27 cellular contexts compared by ENCODE assay signal in the genomic region with DNA sequence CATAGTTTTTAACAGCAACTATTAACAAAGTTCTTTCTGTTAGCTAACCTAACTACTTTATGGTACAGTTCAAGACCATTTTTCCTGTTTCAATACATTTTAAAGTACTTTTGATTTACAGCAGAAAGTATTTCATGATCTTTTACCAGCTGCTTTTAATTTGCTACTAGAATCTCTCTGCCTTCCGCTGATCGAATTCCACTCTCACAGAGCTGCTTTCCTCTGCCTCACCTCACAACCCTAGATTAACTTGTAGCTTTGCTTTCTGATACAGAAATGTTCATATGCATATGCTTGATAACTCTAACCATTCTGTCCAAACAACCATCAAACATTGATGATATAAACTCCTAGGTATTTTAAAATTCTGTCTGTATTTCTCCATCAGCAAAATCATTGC.
"Had no signal": no experiment of that assay in that cellular context is flagged by ENCODE, and none has a peak within 500 bp of the region (broad histone marks: within the 10 kb centered on the region; RNA-seq: fewer than 3 reads in every experiment).

No MANE protein-coding gene starts in this region.

- H3K4me3 ChIP-seq: colonic mucosa, gastroesophageal sphincter had no signal

- H3K4me3 Mint-ChIP-seq: activated CD4-positive, alpha-beta memory T cell treated with anti-CD3 and anti-CD28 coated beads for 36 hours; activated CD4-positive, alpha-beta T cell treated with anti-CD3 and anti-CD28 coated beads for 36 hours; activated CD4-positive, alpha-beta T cell treated with anti-CD3 and anti-CD28 coated beads, Interleukin-2, amount 10 ng/mL, durations not matched to agents 24 days and 14 days; activated CD8-positive, alpha-beta memory T cell treated with anti-CD3 and anti-CD28 coated beads, Interleukin-2, amount 10 ng/mL, durations not matched to agents 7 days and 5 days; activated CD8-positive, alpha-beta T cell treated with anti-CD3 and anti-CD28 coated beads, Interleukin-2, amount 10 ng/mL, durations not matched to agents 7 days and 5 days; activated naive CD4-positive, alpha-beta T cell treated with anti-CD3 and anti-CD28 coated beads for 36 hours; activated naive CD8-positive, alpha-beta T cell treated with anti-CD3 and anti-CD28 coated beads, Interleukin-2, amount 10 ng/mL, durations not matched to agents 7 days and 5 days; activated T-helper 1 cell treated with anti-CD3 and anti-CD28 coated beads, Interleukin-12 subunit alpha, Interleukin-12 subunit beta, Interleukin-2, Interleukin-4 antibody, amounts not matched to agents 30 ng/mL and 10 ng/mL and 1 ng/mL, durations not matched to agents 14 hours and 24 hours and 36 hours; endodermal cell had no signal

- H3K36me3 Mint-ChIP-seq: activated CD4-positive, alpha-beta memory T cell treated with anti-CD3 and anti-CD28 coated beads for 36 hours; activated CD8-positive, alpha-beta memory T cell treated with anti-CD3 and anti-CD28 coated beads, Interleukin-2, amount 10 ng/mL, durations not matched to agents 7 days and 5 days; activated naive CD4-positive, alpha-beta T cell treated with anti-CD3 and anti-CD28 coated beads, Interleukin-2, amount 50 U/mL, for 72 hours; activated naive CD8-positive, alpha-beta T cell treated with anti-CD3 and anti-CD28 coated beads, Interleukin-2, amount 10 ng/mL, durations not matched to agents 7 days and 5 days had no signal

- H3K9me3 ChIP-seq: colonic mucosa had no signal

- DNase-seq: activated CD4-positive, alpha-beta memory T cell treated with anti-CD3 and anti-CD28 coated beads for 36 hours; activated CD4-positive, alpha-beta T cell treated with anti-CD3 and anti-CD28 coated beads for 36 hours; activated CD4-positive, alpha-beta T cell treated with anti-CD3 and anti-CD28 coated beads, Interleukin-2, amount 10 ng/mL, durations not matched to agents 24 days and 14 days; activated CD4-positive, CD25-positive, alpha-beta regulatory T cell; activated CD4-positive, CD25-positive, alpha-beta regulatory T cell treated with anti-CD3 and anti-CD28 coated beads, Interleukin-2, amount 50 U/mL, for 72 hours; activated CD8-positive, alpha-beta memory T cell treated with anti-CD3 and anti-CD28 coated beads, Interleukin-2, amount 10 ng/mL, durations not matched to agents 7 days and 5 days; activated CD8-positive, alpha-beta memory T cell treated with anti-CD3 and anti-CD28 coated beads, Interleukin-2, amount 50 U/mL, for 4 hours; activated CD8-positive, alpha-beta T cell treated with anti-CD3 and anti-CD28 coated beads, Interleukin-2, amount 10 ng/mL, durations not matched to agents 7 days and 5 days; activated effector memory CD4-positive, alpha-beta T cell treated with anti-CD3 and anti-CD28 coated beads, Interleukin-2, amount 50 U/mL, for 16 hours; activated naive CD4-positive, alpha-beta T cell treated with anti-CD3 and anti-CD28 coated beads for 36 hours; activated naive CD8-positive, alpha-beta T cell treated with anti-CD3 and anti-CD28 coated beads, Interleukin-2, amount 10 ng/mL, durations not matched to agents 7 days and 5 days; activated T-cell treated with anti-CD3 and anti-CD28 coated beads, Interleukin-2, amount 50 U/mL, for 1 hour; activated T-cell treated with anti-CD3 and anti-CD28 coated beads, Interleukin-2, amount 50 U/mL, for 48 hours; amniotic stem cell; anterior cingulate cortex; brain microvascular endothelial cell; caudate nucleus; colonic mucosa; effector memory CD4-positive, alpha-beta T cell; endodermal cell; foreskin melanocyte; T-helper 2 cell had no signal

- H3K4me1 Mint-ChIP-seq: activated CD4-positive, alpha-beta T cell treated with anti-CD3 and anti-CD28 coated beads for 36 hours; activated CD4-positive, alpha-beta T cell treated with anti-CD3 and anti-CD28 coated beads, Interleukin-2, amount 10 ng/mL, durations not matched to agents 24 days and 14 days; activated CD8-positive, alpha-beta memory T cell treated with anti-CD3 and anti-CD28 coated beads, Interleukin-2, amount 10 ng/mL, durations not matched to agents 7 days and 5 days; activated naive CD8-positive, alpha-beta T cell treated with anti-CD3 and anti-CD28 coated beads, Interleukin-2, amount 10 ng/mL, durations not matched to agents 7 days and 5 days; endodermal cell had no signal

- H3K4me1 ChIP-seq: colonic mucosa, gastroesophageal sphincter had no signal

- H3K36me3 ChIP-seq: brain microvascular endothelial cell, colonic mucosa, gastroesophageal sphincter had no signal

- ATAC-seq: activated CD4-positive, alpha-beta T cell treated with anti-CD3 and anti-CD28 coated beads for 36 hours; activated CD8-positive, alpha-beta memory T cell treated with anti-CD3 and anti-CD28 coated beads, Interleukin-2, amount 10 ng/mL, durations not matched to agents 7 days and 5 days; activated CD8-positive, alpha-beta T cell treated with anti-CD3 and anti-CD28 coated beads, Interleukin-2, amount 10 ng/mL, durations not matched to agents 7 days and 5 days; activated naive CD4-positive, alpha-beta T cell treated with anti-CD3 and anti-CD28 coated beads, Interleukin-2, amount 50 U/mL, for 72 hours; esophagus mucosa; gastroesophageal sphincter had no signal

- H3K27ac Mint-ChIP-seq: activated CD4-positive, alpha-beta memory T cell treated with anti-CD3 and anti-CD28 coated beads for 36 hours; activated CD4-positive, alpha-beta T cell treated with anti-CD3 and anti-CD28 coated beads for 36 hours; activated CD4-positive, alpha-beta T cell treated with anti-CD3 and anti-CD28 coated beads, Interleukin-2, amount 10 ng/mL, durations not matched to agents 24 days and 14 days; activated CD8-positive, alpha-beta memory T cell treated with anti-CD3 and anti-CD28 coated beads, Interleukin-2, amount 10 ng/mL, durations not matched to agents 7 days and 5 days; activated CD8-positive, alpha-beta T cell treated with anti-CD3 and anti-CD28 coated beads, Interleukin-2, amount 10 ng/mL, durations not matched to agents 7 days and 5 days; activated naive CD4-positive, alpha-beta T cell treated with anti-CD3 and anti-CD28 coated beads for 36 hours; activated naive CD4-positive, alpha-beta T cell treated with anti-CD3 and anti-CD28 coated beads, Interleukin-2, amount 50 U/mL, for 72 hours; activated naive CD8-positive, alpha-beta T cell treated with anti-CD3 and anti-CD28 coated beads, Interleukin-2, amount 10 ng/mL, durations not matched to agents 7 days and 5 days; activated T-helper 1 cell treated with anti-CD3 and anti-CD28 coated beads, Interleukin-12 subunit alpha, Interleukin-12 subunit beta, Interleukin-2, Interleukin-4 antibody, amounts not matched to agents 30 ng/mL and 10 ng/mL and 1 ng/mL, durations not matched to agents 14 hours and 24 hours and 36 hours; activated T-helper 2 cell treated with anti-CD3 and anti-CD28 coated beads, Interferon-gamma antibody, Interleukin-2, Interleukin-4, amounts not matched to agents 10 μg/mL and 5 μg/mL and 100 μg/mL, durations not matched to agents 14 hours and 24 hours and 36 hours; endodermal cell had no signal

- H3K27me3 ChIP-seq: brain microvascular endothelial cell, colonic mucosa, gastroesophageal sphincter had no signal

- H3K27me3 Mint-ChIP-seq: activated CD4-positive, alpha-beta T cell treated with anti-CD3 and anti-CD28 coated beads for 36 hours; activated CD4-positive, alpha-beta T cell treated with anti-CD3 and anti-CD28 coated beads, Interleukin-2, amount 10 ng/mL, durations not matched to agents 24 days and 14 days had no signal

- H3K27ac ChIP-seq: brain microvascular endothelial cell, colonic mucosa, gastroesophageal sphincter had no signal

- H3K9me3 Mint-ChIP-seq: activated CD4-positive, alpha-beta memory T cell treated with anti-CD3 and anti-CD28 coated beads for 36 hours; activated CD4-positive, alpha-beta T cell treated with anti-CD3 and anti-CD28 coated beads, Interleukin-2, amount 10 ng/mL, durations not matched to agents 24 days and 14 days; activated naive CD4-positive, alpha-beta T cell treated with anti-CD3 and anti-CD28 coated beads for 36 hours; activated naive CD8-positive, alpha-beta T cell treated with anti-CD3 and anti-CD28 coated beads, Interleukin-2, amount 10 ng/mL, durations not matched to agents 7 days and 5 days; activated T-helper 1 cell treated with anti-CD3 and anti-CD28 coated beads, Interleukin-12 subunit alpha, Interleukin-12 subunit beta, Interleukin-2, Interleukin-4 antibody, amounts not matched to agents 30 ng/mL and 10 ng/mL and 1 ng/mL, durations not matched to agents 14 hours and 24 hours and 36 hours; activated T-helper 2 cell treated with anti-CD3 and anti-CD28 coated beads, Interferon-gamma antibody, Interleukin-2, Interleukin-4, amounts not matched to agents 10 μg/mL and 5 μg/mL and 100 μg/mL, durations not matched to agents 14 hours and 24 hours and 36 hours had no signal
